Comparison of ENCODE assay signal across 1 cellular context in the genomic region with DNA sequence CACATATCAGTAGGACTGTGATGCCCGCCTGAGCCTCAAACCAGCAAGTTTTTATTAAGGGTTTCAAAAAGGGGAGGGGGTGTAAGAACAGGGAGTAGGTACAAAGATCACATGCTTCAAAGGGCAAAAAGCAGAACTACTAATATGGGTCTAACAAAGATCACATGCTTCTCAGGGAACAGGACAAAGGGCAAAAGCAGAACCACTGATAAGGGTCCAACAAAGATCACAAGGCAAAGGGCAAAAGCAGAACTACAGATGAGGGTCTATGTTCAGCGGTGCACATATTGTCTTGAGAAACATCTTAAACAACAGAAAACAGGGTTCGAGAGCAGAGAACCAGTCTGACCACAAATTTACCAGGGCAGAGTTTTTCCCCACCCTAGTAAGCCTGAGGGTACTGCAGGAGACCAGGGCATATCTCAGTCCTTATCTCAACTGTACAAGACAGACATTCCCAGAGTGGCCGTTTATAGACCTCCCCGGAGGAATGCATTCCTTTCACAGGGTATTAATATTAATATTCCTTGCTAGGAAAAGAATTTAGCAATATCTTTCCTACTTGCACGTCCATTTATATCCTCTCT.
TF ChIP-seq lines count a peak whose summit lies in the region.
"Not testable (repeated sequence)": the region's sequence is repeated elsewhere in the genome, so short reads cannot be mapped to it uniquely, and the experiment has no call there.

No MANE protein-coding gene starts in this region.

TF ChIP-seq in HepG2, 621 proteins besides CTCF, POLR2A, EP300 and RAD21 (continued from another document):
- TF ChIP-seq, protein P1, sequence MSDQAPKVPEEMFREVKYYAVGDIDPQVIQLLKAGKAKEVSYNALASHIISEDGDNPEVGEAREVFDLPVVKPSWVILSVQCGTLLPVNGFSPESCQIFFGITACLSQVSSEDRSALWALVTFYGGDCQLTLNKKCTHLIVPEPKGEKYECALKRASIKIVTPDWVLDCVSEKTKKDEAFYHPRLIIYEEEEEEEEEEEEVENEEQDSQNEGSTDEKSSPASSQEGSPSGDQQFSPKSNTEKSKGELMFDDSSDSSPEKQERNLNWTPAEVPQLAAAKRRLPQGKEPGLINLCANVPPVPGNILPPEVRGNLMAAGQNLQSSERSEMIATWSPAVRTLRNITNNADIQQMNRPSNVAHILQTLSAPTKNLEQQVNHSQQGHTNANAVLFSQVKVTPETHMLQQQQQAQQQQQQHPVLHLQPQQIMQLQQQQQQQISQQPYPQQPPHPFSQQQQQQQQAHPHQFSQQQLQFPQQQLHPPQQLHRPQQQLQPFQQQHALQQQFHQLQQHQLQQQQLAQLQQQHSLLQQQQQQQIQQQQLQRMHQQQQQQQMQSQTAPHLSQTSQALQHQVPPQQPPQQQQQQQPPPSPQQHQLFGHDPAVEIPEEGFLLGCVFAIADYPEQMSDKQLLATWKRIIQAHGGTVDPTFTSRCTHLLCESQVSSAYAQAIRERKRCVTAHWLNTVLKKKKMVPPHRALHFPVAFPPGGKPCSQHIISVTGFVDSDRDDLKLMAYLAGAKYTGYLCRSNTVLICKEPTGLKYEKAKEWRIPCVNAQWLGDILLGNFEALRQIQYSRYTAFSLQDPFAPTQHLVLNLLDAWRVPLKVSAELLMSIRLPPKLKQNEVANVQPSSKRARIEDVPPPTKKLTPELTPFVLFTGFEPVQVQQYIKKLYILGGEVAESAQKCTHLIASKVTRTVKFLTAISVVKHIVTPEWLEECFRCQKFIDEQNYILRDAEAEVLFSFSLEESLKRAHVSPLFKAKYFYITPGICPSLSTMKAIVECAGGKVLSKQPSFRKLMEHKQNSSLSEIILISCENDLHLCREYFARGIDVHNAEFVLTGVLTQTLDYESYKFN (CRISPR knock-in tag; conservative IDR thresholded peaks at IDR 0.05), result peak; percentile 46
- TF ChIP-seq SOX6, SOX13, FOXP1 (IDR thresholded peaks at IDR 0.05): not testable (repeated sequence)
- TF ChIP-seq SOX6 (CRISPR knock-in tag; IDR thresholded peaks at IDR 0.05) (peak; percentile 18; the same call in 1 of the 2 replicates), SETDB1 (CRISPR knock-in tag; IDR thresholded peaks at IDR 0.05; ENCODE audit: borderline replicate concordance) (0 out of 2 replicates have a peak, but pooled peaks have one; percentile 75), SOX13 (CRISPR knock-in tag; conservative IDR thresholded peaks at IDR 0.05 in 1 of 2, IDR thresholded peaks at IDR 0.05 in 1 of 2) (peak in 1 of 2 experiments; percentile 43; a peak in 2 of 4 replicates), HNF4A (CRISPR knock-in tag; IDR thresholded peaks at IDR 0.05) (peak; percentile 83), NCOR1 (IDR thresholded peaks at IDR 0.05; ENCODE audit: borderline replicate concordance, low read length) (peak; percentile 72; the same call in 1 of the 2 replicates), FOXP1 (CRISPR knock-in tag; IDR thresholded peaks at IDR 0.05) (0 out of 2 replicates have a peak, but pooled peaks have one; percentile 17)
